In the genomic region with DNA sequence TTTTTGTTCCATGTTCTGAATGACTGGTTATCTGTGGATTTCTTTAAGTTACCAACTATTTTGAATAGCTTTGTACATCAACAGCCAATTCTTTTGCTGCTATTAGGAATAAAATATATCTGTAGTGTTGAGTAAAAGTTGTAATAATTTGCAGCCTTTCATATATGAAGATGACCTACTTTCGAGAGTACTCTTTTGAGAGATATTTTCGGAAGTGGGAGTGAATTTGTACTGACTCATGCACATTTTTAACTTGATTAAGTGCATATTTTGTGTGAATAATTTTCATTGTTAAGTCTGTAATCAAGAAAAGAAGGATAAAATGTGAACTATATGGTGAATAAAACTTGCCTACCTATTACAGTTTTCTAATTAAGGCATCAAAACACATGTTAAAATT, we compare ENCODE assay signal across 17 cellular contexts. TPM values are rescaled to one million over a fixed set of nuclear protein-coding genes. Genes with fewer than 3 reads are reported as not detected.
DNase-seq lines count a peak whose midpoint lies in the region; ATAC-seq, FAIRE-seq and TF ChIP-seq lines count a peak whose summit lies in the region.
"Had no signal": no experiment of that assay in that cellular context is flagged by ENCODE, and none has a peak within 500 bp of the region (broad histone marks: within the 10 kb centered on the region; RNA-seq: fewer than 3 reads in every experiment).

No MANE protein-coding gene starts in this region.

- H3K4me3 ChIP-seq in AG10803 (ENCODE audit: low read length), result no peak overlapping the region
- no peak overlapping the region for H3K4me3 ChIP-seq in adipocyte (ENCODE audit: low read length)
- H3K4me3 ChIP-seq in fibroblast of the aortic adventitia (ENCODE audit: low read depth, low read length), result no peak overlapping the region
- H3K4me3 ChIP-seq in ascending aorta, result no peak overlapping the region
- no peak overlapping the region for H3K4me3 ChIP-seq in right lobe of liver

- intact Hi-C loops in ascending aorta (cut with DNase I), result no loop called here
- intact Hi-C loops in right lobe of liver (cut with DNase I), result no loop called here

- TF ChIP-seq CTCF in AG10803 (conservative IDR thresholded peaks at IDR 0.05; ENCODE audit: low read length) (no peak), fibroblast of the aortic adventitia (IDR thresholded peaks at IDR 0.05; ENCODE audit: insufficient read depth, low read length) (no peak), ascending aorta (IDR thresholded peaks at IDR 0.05) (no peak), right lobe of liver (IDR thresholded peaks at IDR 0.05) (no peak)

- H3K4me1 ChIP-seq in adipocyte (ENCODE audit: control insufficient read depth, insufficient read depth, low read length) (peaks cover 19% of the 10 kb centered on the region), ascending aorta (no peaks in the 10 kb centered on the region), right lobe of liver (no peaks in the 10 kb centered on the region)

- H3K27me3 ChIP-seq in adipocyte (replicated peaks; ENCODE audit: control insufficient read depth, insufficient read depth, low read length), result no peaks in the 10 kb centered on the region
- no peaks in the 10 kb centered on the region for H3K27me3 ChIP-seq in ascending aorta
- no peaks in the 10 kb centered on the region for H3K27me3 ChIP-seq in right lobe of liver

- ATAC-seq in right lobe of liver, result no peak

- H3K9me3 ChIP-seq in adipocyte (ENCODE audit: control insufficient read depth, low read length), result no peaks in the 10 kb centered on the region
- no peaks in the 10 kb centered on the region for H3K9me3 ChIP-seq in ascending aorta
- no peaks in the 10 kb centered on the region for H3K9me3 ChIP-seq in right lobe of liver

- WGBS in right lobe of liver (ENCODE audit: insufficient coverage, low coverage, low lambda C conversion rate, missing lambda C conversion rate), result 88% methylated on average over 2 of the region's 2 CpGs

- H3K36me3 ChIP-seq in adipocyte (ENCODE audit: control insufficient read depth, insufficient read depth, low read length, severe bottlenecking) (no peaks in the 10 kb centered on the region), ascending aorta (peaks cover 0 to 14% of the 10 kb centered on the region in 2 donors), right lobe of liver (peaks cover 0 to 27% (median 2%) of the 10 kb centered on the region in 4 donors)

- DNase-seq in AG10803 (ENCODE audit: low read depth), result peak; percentile 42
- DNase-seq in GM19239 (ENCODE audit: insufficient read length, low spot score), result no peak
- DNase-seq in adipocyte (ENCODE audit: low read depth), result peak; percentile 42
- DNase-seq in fibroblast of the aortic adventitia (ENCODE audit: low read depth), result peak; percentile 17
- no peak for DNase-seq in hippocampal formation (lab: John Stamatoyannopoulos, UW)
- no peak for DNase-seq in activated CD4-positive, alpha-beta T cell treated with anti-CD3 and anti-CD28 coated beads for 1 hour
- no peak for DNase-seq in ascending aorta (ENCODE audit: low spot score in 2 of 2)
- DNase-seq in right lobe of liver, result no peak
- DNase-seq: H9, IMR-90, Kasumi-1, MM.1S, NCI-H1105, NCI-H446, NCI-H774 had no signal

- H3K27ac ChIP-seq in ascending aorta, result no peak overlapping the region
- H3K27ac ChIP-seq in right lobe of liver, result no peak overlapping the region
- H3K27ac ChIP-seq: C4-2B, RWPE1 had no signal

- TF ChIP-seq POLR2A in right lobe of liver (IDR thresholded peaks at IDR 0.05), result no peak

- no peak overlapping the region for H3K9ac ChIP-seq in adipocyte (ENCODE audit: low read length)

- peak; percentile 11 for FAIRE-seq in GM19239 (lab: Jason Lieb, UNC)

RNA-seq across cellular contexts. Expression of a gene that starts 51.9 kb away (rescaled TPM):
- total RNA-seq in fibroblast of the aortic adventitia (ENCODE audit: low replicate concordance), result 9.8 and 16.4 TPM in 2 replicates
- total RNA-seq in ascending aorta, result 2.0 TPM
- 10 to 100 TPM in 1 of 6 experiments, 1 to 10 TPM in 5; 3.0 to 13.2 (median 7.2) TPM for total RNA-seq in right lobe of liver

Comparison
In these comparisons a context has a peak if more than half of its experiments do, and no peak if none do; other contexts are left out.
1. DNase-seq: peak in AG10803 (single experiment), adipocyte (single experiment) and fibroblast of the aortic adventitia (single experiment); none in GM19239 (single experiment), hippocampal formation (0 of 2), activated CD4-positive, alpha-beta T cell treated with anti-CD3 and anti-CD28 coated beads for 1 hour (single experiment), ascending aorta (0 of 2) and right lobe of liver (0 of 3).